In the genomic region with DNA sequence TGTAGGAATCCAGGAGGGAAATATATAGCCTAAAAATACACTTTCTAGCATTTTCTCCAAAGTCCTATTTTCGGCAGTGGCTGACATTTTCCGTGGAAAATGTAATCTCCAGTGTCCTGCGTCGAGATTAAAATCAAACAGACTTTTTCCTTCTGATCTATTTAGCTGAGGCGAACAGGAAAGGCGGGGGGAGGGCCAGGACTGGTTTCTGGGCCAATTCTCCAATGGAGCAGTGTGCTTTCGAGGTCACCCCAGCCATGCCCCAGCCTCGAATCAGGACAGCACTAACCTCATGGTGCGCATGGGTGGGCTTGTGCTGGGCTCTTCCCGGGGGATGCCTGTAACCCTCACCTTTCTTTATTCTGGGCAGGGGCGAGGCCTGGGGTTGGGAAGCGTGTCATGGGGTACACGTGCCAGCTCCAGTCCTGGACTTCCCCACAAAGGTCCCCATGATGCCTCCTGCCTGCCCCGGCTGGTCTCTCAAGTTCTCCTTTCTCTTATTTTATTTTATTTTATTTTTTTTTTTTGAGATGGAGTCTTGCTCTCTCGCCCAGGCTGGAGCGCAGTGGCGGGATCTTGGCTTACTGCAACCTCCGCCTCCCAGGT, we compare ENCODE assay signal across 32 cellular contexts. TPM values are rescaled to one million over a fixed set of nuclear protein-coding genes. Genes with fewer than 3 reads are reported as not detected.
DNase-seq lines count a peak whose midpoint lies in the region; ATAC-seq, FAIRE-seq and TF ChIP-seq lines count a peak whose summit lies in the region.
"Had no signal": no experiment of that assay in that cellular context is flagged by ENCODE, and none has a peak within 500 bp of the region (broad histone marks: within the 10 kb centered on the region; RNA-seq: fewer than 3 reads in every experiment).

No MANE protein-coding gene starts in this region.

- TF ChIP-seq CTCF in SK-N-SH (IDR thresholded peaks at IDR 0.05) (no peak), natural killer cell (IDR thresholded peaks at IDR 0.05) (no peak), H1 (IDR thresholded peaks at IDR 0.05; ENCODE audit: control extremely low read depth in 1 of 3, insufficient read depth in 1 of 3, low read depth in 1 of 3, low read length in 3 of 3) (no peak), pancreas (IDR thresholded peaks at IDR 0.05) (no peak), Calu3 (IDR thresholded peaks at IDR 0.05; ENCODE audit: unreplicated experiment) (no peak)

- H2AK5ac ChIP-seq in H1 (ENCODE audit: low read depth, low read length), result no peak overlapping the region; the same call in 1 of the 2 replicates

- no peaks in the 10 kb centered on the region for H3K9me3 Mint-ChIP-seq in natural killer cell
- H3K9me3 Mint-ChIP-seq in natural killer cell treated with Interleukin-12 subunit alpha and Interleukin-12 subunit beta and Interleukin-15 and Interleukin-18, amount 100 ng/mL, for 72 hours, result no peaks in the 10 kb centered on the region
- H3K9me3 Mint-ChIP-seq in Calu3 (ENCODE audit: low read depth, unreplicated experiment), result no peaks in the 10 kb centered on the region
- H3K9me3 Mint-ChIP-seq: activated CD4-positive, alpha-beta memory T cell treated with anti-CD3 and anti-CD28 coated beads, Interleukin-2, amount 10 ng/mL, durations not matched to agents 7 days and 5 days; activated naive CD8-positive, alpha-beta T cell treated with anti-CD3 and anti-CD28 coated beads, Interleukin-2, amount 50 U/mL, for 24 hours; CD4-positive, alpha-beta memory T cell had no signal

- no peak overlapping the region for H3K4ac ChIP-seq in H1 (replicated peaks; ENCODE audit: insufficient read length, low read depth, low read length)

- no peak overlapping the region for H2BK5ac ChIP-seq in H1 (ENCODE audit: low read depth, low read length)

- no peak overlapping the region for H3K56ac ChIP-seq in H1 (replicated peaks; ENCODE audit: insufficient read length, low read depth, low read length)

- DNase-seq in SK-N-SH, result peak; percentile 55
- DNase-seq in natural killer cell, result no peak
- DNase-seq in natural killer cell treated with Interleukin-12 subunit alpha and Interleukin-12 subunit beta and Interleukin-15 and Interleukin-18, amount 100 ng/mL, for 72 hours (ENCODE audit: low spot score), result no peak
- DNase-seq in H1 (ENCODE audit: low read depth in 1 of 2, low spot score in 2 of 2), result no peak
- DNase-seq in NCI-H748 (lab: John Stamatoyannopoulos, UW; ENCODE audit: unreplicated experiment), result no peak
- DNase-seq in pancreas, result no peak
- DNase-seq in Calu3, result no peak
- DNase-seq: activated CD4-positive, alpha-beta memory T cell treated with anti-CD3 and anti-CD28 coated beads, Interleukin-2, amount 10 ng/mL, durations not matched to agents 7 days and 5 days; activated CD4-positive, alpha-beta T cell treated with anti-CD3 and anti-CD28 coated beads for 1 hour; activated naive CD8-positive, alpha-beta T cell treated with anti-CD3 and anti-CD28 coated beads, Interleukin-2, amount 50 U/mL, for 24 hours; CD4-positive, alpha-beta memory T cell; DMS 273 treated with DMSO at 0.1 percent for 48 hours; EL; erythroblast; glutamatergic neuron; islet precursor cell; NCI-H1092 treated with DMSO at 0.1 percent for 48 hours; NCI-H1694 treated with DMSO at 0.1 percent for 48 hours; NCI-H446; NCI-H82; stimulated activated CD4-positive, alpha-beta T cell treated with anti-CD3 and anti-CD28 coated beads, Interleukin-4, amount 100 ng/mL, for 24 hours; transverse colon had no signal

- TF ChIP-seq RAD21 in SK-N-SH (IDR thresholded peaks at IDR 0.05; ENCODE audit: low read length) (no peak), H1 (IDR thresholded peaks at IDR 0.05 in 1 of 2, conservative IDR thresholded peaks at IDR 0.05 in 1 of 2; ENCODE audit: low read depth in 2 of 2, low read length in 2 of 2) (no peak)

- H4K8ac ChIP-seq in H1 (ENCODE audit: extremely low read depth, insufficient read depth, low read length), result no peak overlapping the region

- H2AFZ ChIP-seq in SK-N-SH (ENCODE audit: low read depth) (no peak overlapping the region), H1 (ENCODE audit: low read length) (no peak overlapping the region)

- H3K9ac ChIP-seq in SK-N-SH (no peak overlapping the region), H1 (replicated peaks in 1 of 4; ENCODE audit: extremely low read depth in 1 of 4, low read depth in 3 of 4, low read length in 3 of 4) (no peak overlapping the region)

- H3K18ac ChIP-seq in H1 (ENCODE audit: extremely low read depth, low read length), result no peak overlapping the region; the same call in 1 of the 2 replicates

- no peaks in the 10 kb centered on the region for H3K9me3 ChIP-seq in SK-N-SH
- no peaks in the 10 kb centered on the region for H3K9me3 ChIP-seq in H1 (ENCODE audit: insufficient read depth in 2 of 2, low read depth in 1 of 2, low read length in 1 of 2)
- H3K9me3 ChIP-seq in pancreas, result no peaks in the 10 kb centered on the region
- H3K9me3 ChIP-seq: transverse colon had no signal

- no peaks in the 10 kb centered on the region for H3K79me2 ChIP-seq in SK-N-SH (ENCODE audit: insufficient read depth)
- no peaks in the 10 kb centered on the region for H3K79me2 ChIP-seq in H1 (ENCODE audit: control insufficient read depth in 1 of 2, insufficient read depth in 2 of 2, low read length in 2 of 2)

- H3K4me2 ChIP-seq in SK-N-SH (no peak overlapping the region), H1 (ENCODE audit: insufficient read depth in 1 of 2, low read depth in 2 of 2, low read length in 2 of 2) (no peak overlapping the region)

- CTCF ChIA-PET in SK-N-SH (lab: Yijun Ruan, JAX) (interaction anchor here (1.5 kb wide), 1 partner anchor 52 kb away, joined by 4 read pairs; no protein-coding TSS in a partner anchor), H1 (lab: Charles Lee; ENCODE audit: partially characterized antibody) (interaction anchor here (1.4 to 1.6 kb wide), 3 partner anchors 39 to 112 kb away, joined by 3 to 5 read pairs (median 4); a partner anchor contains a TSS), Calu3 (lab: Charles Lee) (no interaction called here)

- H3K4me1 Mint-ChIP-seq in natural killer cell (peaks cover 29 to 49% of the 10 kb centered on the region in 2 donors), Calu3 (ENCODE audit: low read depth, unreplicated experiment) (peaks cover 11% of the 10 kb centered on the region)
- H3K4me1 Mint-ChIP-seq in natural killer cell treated with Interleukin-12 subunit alpha and Interleukin-12 subunit beta and Interleukin-15 and Interleukin-18, amount 100 ng/mL, for 72 hours (ENCODE audit: low read depth in 2 of 2), result peaks cover 28 to 30% of the 10 kb centered on the region in 2 donors

- TF ChIP-seq POLR2A in H1 (IDR thresholded peaks at IDR 0.05; ENCODE audit: control extremely low read depth in 1 of 2, low read depth in 2 of 2, low read length in 2 of 2), result no peak

- no peak overlapping the region for H2BK120ac ChIP-seq in H1 (replicated peaks; ENCODE audit: low read depth, low read length)

- no peak for FAIRE-seq in H1 (lab: Jason Lieb, UNC)
- no peak for FAIRE-seq in pancreas (lab: Jason Lieb, UNC)
- FAIRE-seq: GM18507, H54, TTC549 had no signal

- H2BK20ac ChIP-seq in H1 (ENCODE audit: low read length), result peak overlapping the region; percentile 90; the same call in 1 of the 2 replicates

- H3K27me3 ChIP-seq in SK-N-SH (ENCODE audit: insufficient read depth) (no peaks in the 10 kb centered on the region), H1 (replicated peaks in 1 of 4; ENCODE audit: control insufficient read depth in 3 of 4, extremely low read depth in 1 of 4, insufficient read depth in 3 of 4, low read length in 3 of 4) (no peaks in the 10 kb centered on the region), pancreas (no peaks in the 10 kb centered on the region)
- H3K27me3 ChIP-seq: transverse colon had no signal

- H3K14ac ChIP-seq in H1 (ENCODE audit: insufficient read length), result no peak overlapping the region

- H4K5ac ChIP-seq in H1 (ENCODE audit: insufficient read length, low read depth, low read length), result no peak overlapping the region

- no peak overlapping the region for H3K4me3 Mint-ChIP-seq in natural killer cell
- H3K4me3 Mint-ChIP-seq in natural killer cell treated with Interleukin-12 subunit alpha and Interleukin-12 subunit beta and Interleukin-15 and Interleukin-18, amount 100 ng/mL, for 72 hours, result no peak overlapping the region
- H3K4me3 Mint-ChIP-seq in Calu3 (ENCODE audit: low read depth, unreplicated experiment), result no peak overlapping the region
- H3K4me3 Mint-ChIP-seq: activated CD4-positive, alpha-beta memory T cell treated with anti-CD3 and anti-CD28 coated beads, Interleukin-2, amount 10 ng/mL, durations not matched to agents 7 days and 5 days; activated naive CD8-positive, alpha-beta T cell treated with anti-CD3 and anti-CD28 coated beads, Interleukin-2, amount 50 U/mL, for 24 hours; CD4-positive, alpha-beta memory T cell had no signal

- intact Hi-C loops in natural killer cell (cut with micrococcal nuclease), result no loop called here
- intact Hi-C loops in pancreas (cut with DNase I), result no loop called here
- intact Hi-C loops in Calu3 (cut with micrococcal nuclease; ENCODE audit: unreplicated experiment), result no loop called here

- H3K79me1 ChIP-seq in H1 (ENCODE audit: low read depth, low read length), result no peaks in the 10 kb centered on the region; the same call in none of the 2 replicates

- POLR2A ChIA-PET in SK-N-SH (lab: Yijun Ruan, JAX), result interaction anchor here (1.0 kb wide), 1 partner anchor 46 kb away, joined by 8 read pairs; no protein-coding TSS in a partner anchor
- POLR2A ChIA-PET in H1 (lab: Charles Lee; ENCODE audit: partially characterized antibody), result interaction anchor here (1.0 to 1.1 kb wide), 3 partner anchors 9 to 16 kb away, joined by 3 to 4 read pairs (median 4); a partner anchor contains a TSS

- H3K9me2 ChIP-seq in SK-N-SH, result no peaks in the 10 kb centered on the region

- H3K4me3 ChIP-seq in SK-N-SH (ENCODE audit: low read depth in 2 of 2, low read length in 1 of 2) (no peak overlapping the region), H1 (ENCODE audit: extremely low read depth in 1 of 4, insufficient read depth in 2 of 4, low read depth in 3 of 4, low read length in 4 of 4) (no peak overlapping the region), pancreas (no peak overlapping the region)
- H3K4me3 ChIP-seq: coronary artery, transverse colon had no signal

- no TSS peak for BruUV-seq in Calu3 (replicated peaks; lab: Mats Ljungman, UMichigan)

- no peak overlapping the region for H3K23ac ChIP-seq in H1 (ENCODE audit: insufficient read length)

- no peak for ATAC-seq in SK-N-SH treated with all-trans-retinoic acid at 6 μM for 48 hours
- no peak for ATAC-seq in natural killer cell
- ATAC-seq in natural killer cell treated with Interleukin-12 subunit alpha and Interleukin-12 subunit beta and Interleukin-15 and Interleukin-18, amount 100 ng/mL, for 72 hours, result no peak
- ATAC-seq in pancreas, result no peak
- ATAC-seq: activated naive CD8-positive, alpha-beta T cell treated with anti-CD3 and anti-CD28 coated beads, Interleukin-2, amount 50 U/mL, for 24 hours had no signal

- H3K36me3 ChIP-seq in SK-N-SH (replicated peaks in 1 of 2; ENCODE audit: control insufficient read depth in 1 of 2, insufficient read depth in 2 of 2, low read length in 1 of 2), result no peaks in the 10 kb centered on the region
- no peaks in the 10 kb centered on the region for H3K36me3 ChIP-seq in H1 (ENCODE audit: control insufficient read depth in 2 of 4, insufficient read depth in 4 of 4, low read length in 3 of 4)
- no peaks in the 10 kb centered on the region for H3K36me3 ChIP-seq in pancreas

- H2BK12ac ChIP-seq in H1 (ENCODE audit: low read depth, low read length), result no peak overlapping the region

- H3K4me1 ChIP-seq in SK-N-SH (ENCODE audit: control insufficient read depth in 1 of 2, insufficient read depth in 2 of 2, low read depth in 1 of 2, low read length in 1 of 2), result peaks cover 0 to 16% of the 10 kb centered on the region in 2 experiments; a peak in 1 of 4 replicates
- peaks cover 0 to 42% (median 22%) of the 10 kb centered on the region in 4 experiments; a peak in 6 of 7 replicates for H3K4me1 ChIP-seq in H1 (replicated peaks in 1 of 4; ENCODE audit: control insufficient read depth in 3 of 4, insufficient read depth in 4 of 4, low read length in 3 of 4)
- peaks cover 0 to 13% (median 3%) of the 10 kb centered on the region in 3 donors for H3K4me1 ChIP-seq in pancreas

- no peaks in the 10 kb centered on the region for H3K23me2 ChIP-seq in H1 (ENCODE audit: low read depth, low read length)

- H3K27ac Mint-ChIP-seq in natural killer cell, result peak overlapping the region; percentile 9 to 60
- peak overlapping the region in 1 of 2 donors; percentile 83 for H3K27ac Mint-ChIP-seq in natural killer cell treated with Interleukin-12 subunit alpha and Interleukin-12 subunit beta and Interleukin-15 and Interleukin-18, amount 100 ng/mL, for 72 hours
- no peak overlapping the region for H3K27ac Mint-ChIP-seq in Calu3 (ENCODE audit: unreplicated experiment)
- H3K27ac Mint-ChIP-seq: activated CD4-positive, alpha-beta memory T cell treated with anti-CD3 and anti-CD28 coated beads, Interleukin-2, amount 10 ng/mL, durations not matched to agents 7 days and 5 days had no signal

- no peaks in the 10 kb centered on the region for H3K27me3 Mint-ChIP-seq in natural killer cell (ENCODE audit: low read depth in 2 of 2)
- no peaks in the 10 kb centered on the region for H3K27me3 Mint-ChIP-seq in natural killer cell treated with Interleukin-12 subunit alpha and Interleukin-12 subunit beta and Interleukin-15 and Interleukin-18, amount 100 ng/mL, for 72 hours
- no peaks in the 10 kb centered on the region for H3K27me3 Mint-ChIP-seq in Calu3 (ENCODE audit: unreplicated experiment)
- H3K27me3 Mint-ChIP-seq: activated CD4-positive, alpha-beta memory T cell treated with anti-CD3 and anti-CD28 coated beads, Interleukin-2, amount 10 ng/mL, durations not matched to agents 7 days and 5 days; activated naive CD8-positive, alpha-beta T cell treated with anti-CD3 and anti-CD28 coated beads, Interleukin-2, amount 50 U/mL, for 24 hours; CD4-positive, alpha-beta memory T cell had no signal

- 0 out of 4 replicates have a peak overlapping the region, but pooled peaks of 1 of the 2 experiments have one; percentile 28 for H3K27ac ChIP-seq in SK-N-SH (ENCODE audit: low read depth in 2 of 2, low read length in 1 of 2)
- H3K27ac ChIP-seq in H1 (ENCODE audit: low read depth, low read length), result no peak overlapping the region
- no peak overlapping the region for H3K27ac ChIP-seq in pancreas
- H3K27ac ChIP-seq: 22Rv1, transverse colon had no signal

- no peaks in the 10 kb centered on the region for H3F3A ChIP-seq in SK-N-SH (replicated peaks; ENCODE audit: insufficient read depth)

- WGBS in SK-N-SH (ENCODE audit: low lambda C conversion rate), result 80% methylated on average over 16 of the region's 18 CpGs
- 88% methylated on average over 16 of the region's 18 CpGs; no CpG with 5 or more reads in 1 of the 2 experiments for WGBS in H1 (ENCODE audit: extremely low coverage in 1 of 2, insufficient coverage in 1 of 2, insufficient read length in 1 of 2, insufficient replicate concordance in 2 of 2, low coverage in 1 of 2, low lambda C conversion rate in 2 of 2, missing lambda C conversion rate in 1 of 2), 2 experiments
- WGBS in pancreas, 2 donors, result 76 to 79% methylated on average over 17 to 18 of the region's 18 CpGs

- H2BK15ac ChIP-seq in H1 (ENCODE audit: low read length), result no peak overlapping the region

- no peak for TF ChIP-seq EP300 in SK-N-SH (IDR thresholded peaks at IDR 0.05; ENCODE audit: borderline replicate concordance in 1 of 2, low read depth in 1 of 2, low read length in 1 of 2)
- TF ChIP-seq EP300 in H1 (IDR thresholded peaks at IDR 0.05; ENCODE audit: borderline replicate concordance in 1 of 2, low read depth in 2 of 2, low read length in 2 of 2), result no peak

- H4K91ac ChIP-seq in H1 (replicated peaks; ENCODE audit: insufficient read length, low read length), result no peak overlapping the region

- H3K36me3 Mint-ChIP-seq in natural killer cell (no peaks in the 10 kb centered on the region), Calu3 (ENCODE audit: insufficient read depth, unreplicated experiment) (no peaks in the 10 kb centered on the region)
- no peaks in the 10 kb centered on the region for H3K36me3 Mint-ChIP-seq in natural killer cell treated with Interleukin-12 subunit alpha and Interleukin-12 subunit beta and Interleukin-15 and Interleukin-18, amount 100 ng/mL, for 72 hours

- H4K20me1 ChIP-seq in SK-N-SH (ENCODE audit: insufficient read depth), result no peaks in the 10 kb centered on the region
- peaks cover 0 to 3% of the 10 kb centered on the region in 2 experiments for H4K20me1 ChIP-seq in H1 (replicated peaks in 1 of 2; ENCODE audit: control insufficient read depth in 1 of 2, insufficient read depth in 2 of 2, low read length in 2 of 2)

RNA-seq across cellular contexts. Expression of a gene that starts 8.8 kb away (rescaled TPM):
- 1.9 and 2.1 TPM in 2 replicates for polyA plus RNA-seq in SK-N-SH (2012; rRNA removed)
- polyA plus RNA-seq in SK-N-SH (2012; cell fraction: cytosol; rRNA removed), result 0.67 and 0.92 TPM in 2 replicates
- polyA plus RNA-seq in SK-N-SH (2012; cell fraction: nucleus; rRNA removed), result 4.9 and 5.6 TPM in 2 replicates
- 100 to 1,000 TPM; 326 to 397 (median 377) TPM for total RNA-seq in natural killer cell
- total RNA-seq in natural killer cell treated with Interleukin-12 subunit alpha and Interleukin-12 subunit beta and Interleukin-15 and Interleukin-18, amount 100 ng/mL, for 72 hours, result 100 to 1,000 TPM; 125 to 234 TPM
- 32.0 and 32.5 TPM in 2 replicates for total RNA-seq in H1 (2021; fragmentation: NEBNext Ultra II Directional; extraction: Animal tissue kit (Norgen Biotek cat#: 25700))
- polyA plus RNA-seq in H1 (2011; rRNA removed), result 18.4 and 28.7 TPM in 2 replicates
- 17.3 TPM for polyA plus RNA-seq in H1 (2011; cell fraction: cytosol; rRNA removed)
- 53.0 TPM for polyA plus RNA-seq in H1 (2011; cell fraction: nucleus; rRNA removed)
- polyA plus RNA-seq in H1 (2012, experiment 1 of 2), result 15.4 to 27.6 TPM (median 23.1 TPM) in 4 replicates
- 16.2 TPM for polyA plus RNA-seq in H1 (2012, experiment 2 of 2)
- polyA plus RNA-seq in H1 (2013, experiment 1 of 2), result 40.2 TPM
- polyA plus RNA-seq in H1 (2013, experiment 2 of 2), result 37.1 TPM
- polyA minus RNA-seq in H1 (2011; rRNA and poly(A)+ RNA removed), result 12.7 and 14.2 TPM in 2 replicates
- 13.9 TPM for polyA minus RNA-seq in H1 (2011; cell fraction: cytosol; rRNA and poly(A)+ RNA removed)
- 22.1 TPM for polyA minus RNA-seq in H1 (2011; cell fraction: nucleus; rRNA and poly(A)+ RNA removed)
- total RNA-seq in pancreas, result 10 to 100 TPM; 17.8 to 60.3 (median 35.1) TPM
- polyA plus RNA-seq in pancreas, result 10 to 100 TPM; 52.9 to 67.7 TPM
- 4.5 and 4.8 TPM in 2 replicates for total RNA-seq in Calu3 (2022)
- total RNA-seq: HT1080 had no signal

RNA-seq across cellular contexts. Expression of a gene that starts 39.2 kb away (rescaled TPM):
- polyA plus RNA-seq in SK-N-SH (2012; rRNA removed), result not detected in 2 replicates
- not detected in 2 replicates for polyA plus RNA-seq in SK-N-SH (2012; cell fraction: cytosol; rRNA removed)
- 0.04 TPM in 1 of 2 replicates, not detected in the other for polyA plus RNA-seq in SK-N-SH (2012; cell fraction: nucleus; rRNA removed)
- 10 to 100 TPM in 2 of 3 donors, 1 to 10 TPM in 1; 2.3 to 15.3 (median 13.4) TPM for total RNA-seq in natural killer cell
- 1 to 10 TPM; 3.9 TPM for total RNA-seq in natural killer cell treated with Interleukin-12 subunit alpha and Interleukin-12 subunit beta and Interleukin-15 and Interleukin-18, amount 100 ng/mL, for 72 hours
- total RNA-seq in H1 (2021; fragmentation: NEBNext Ultra II Directional; extraction: Animal tissue kit (Norgen Biotek cat#: 25700)), result 0.19 and 0.45 TPM in 2 replicates
- polyA plus RNA-seq in H1 (2011; rRNA removed), result 1.1 and 1.6 TPM in 2 replicates
- polyA plus RNA-seq in H1 (2011; cell fraction: cytosol; rRNA removed), result 1.2 TPM
- polyA plus RNA-seq in H1 (2011; cell fraction: nucleus; rRNA removed), result 4.8 TPM
- polyA plus RNA-seq in H1 (2012, experiment 1 of 2), result 0.48 to 1.1 TPM (median 0.83 TPM) in 4 replicates
- 0.29 TPM for polyA plus RNA-seq in H1 (2012, experiment 2 of 2)
- polyA plus RNA-seq in H1 (2013, experiment 1 of 2), result 0.83 TPM
- 0.64 TPM for polyA plus RNA-seq in H1 (2013, experiment 2 of 2)
- polyA minus RNA-seq in H1 (2011; rRNA and poly(A)+ RNA removed), result 0.51 and 1.0 TPM in 2 replicates
- polyA minus RNA-seq in H1 (2011; cell fraction: cytosol; rRNA and poly(A)+ RNA removed), result 0.66 TPM
- 1.1 TPM for polyA minus RNA-seq in H1 (2011; cell fraction: nucleus; rRNA and poly(A)+ RNA removed)
- 10 to 100 TPM; 17.7 to 41.8 (median 24.9) TPM for total RNA-seq in pancreas
- 10 to 100 TPM; 21.8 to 37.1 TPM for polyA plus RNA-seq in pancreas
- not detected in 2 replicates for total RNA-seq in Calu3 (2022)
- total RNA-seq: CD4-positive, alpha-beta memory T cell; HT1080; M059J; pulmonary artery endothelial cell; RPMI7951 had no signal
- polyA plus RNA-seq: CD4-positive, alpha-beta memory T cell had no signal
